1 cellular context compared by ENCODE assay signal in the genomic region with DNA sequence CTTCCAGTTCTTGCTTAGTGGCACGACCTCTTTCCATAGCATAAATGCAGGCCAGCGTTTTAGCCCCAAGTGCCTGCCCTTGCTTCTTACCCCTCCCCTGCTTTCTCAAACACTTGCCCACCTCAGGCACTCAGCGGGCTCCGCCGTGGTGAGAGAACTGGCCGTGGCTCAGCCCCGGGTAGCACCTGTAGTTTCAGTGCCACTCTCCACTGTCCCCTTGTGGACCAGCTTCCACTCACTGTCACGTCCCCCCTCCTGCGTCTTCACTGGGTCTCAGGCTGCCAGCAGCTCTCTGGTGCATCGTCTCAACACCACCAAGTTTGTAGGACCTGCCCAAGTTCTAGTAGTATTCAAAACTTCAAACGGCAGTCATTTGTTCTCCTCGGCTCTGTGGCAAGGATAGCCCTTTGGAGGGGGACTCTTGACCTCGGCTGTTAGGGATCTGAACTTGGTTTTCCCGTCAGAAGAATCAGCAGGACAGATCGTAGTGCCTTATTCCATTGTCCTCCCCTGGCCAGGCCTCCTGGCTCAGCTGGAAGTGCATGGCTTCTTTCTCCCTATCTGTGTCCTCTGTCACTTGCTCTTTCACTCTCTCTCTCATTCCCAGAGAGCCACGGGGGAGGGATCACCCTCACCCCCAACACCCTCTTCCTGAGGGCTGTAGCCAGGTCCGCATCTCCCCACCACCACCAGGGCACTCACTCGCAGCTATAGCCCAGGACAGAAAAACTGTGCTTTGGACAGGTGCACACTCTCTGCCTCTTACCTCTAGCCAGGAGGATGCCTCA.
TF ChIP-seq lines count a peak whose summit lies in the region.

No MANE protein-coding gene starts in this region.

TF ChIP-seq in H1, 55 proteins besides CTCF, POLR2A, EP300 and RAD21:
- no peak for TF ChIP-seq SRF (IDR thresholded peaks at IDR 0.05; ENCODE audit: low read depth, low read length)
